20 cellular contexts compared by ENCODE assay signal in genomic region chr10:34295142-34295548, GRCh38.
A peak's percentile ranks its signal among the peaks of the same experiment; 100 is the strongest.
DNase-seq lines count a peak whose midpoint lies in the region; ATAC-seq and TF ChIP-seq lines count a peak whose summit lies in the region.
"Had no signal": no experiment of that assay in that cellular context is flagged by ENCODE, and none has a peak within 500 bp of the region (broad histone marks: within the 10 kb centered on the region; RNA-seq: fewer than 3 reads in every experiment).

No MANE protein-coding gene starts in this region.

- no peak overlapping the region for H3K4ac ChIP-seq in H9 (ENCODE audit: low read depth, low read length)

- H3K23ac ChIP-seq in H9 (ENCODE audit: insufficient read length, low read depth, low read length) = no peak overlapping the region

- no peaks in the 10 kb centered on the region for H3K9me3 Mint-ChIP-seq in H9
- peaks cover 2% of the 10 kb centered on the region for H3K9me3 Mint-ChIP-seq in glutamatergic neuron (ENCODE audit: unreplicated experiment)
- peaks cover 0 to 3% (median 0%) of the 10 kb centered on the region in 11 donors for H3K9me3 Mint-ChIP-seq in naive thymus-derived CD4-positive, alpha-beta T cell

- no peaks in the 10 kb centered on the region for H3K36me3 Mint-ChIP-seq in H9 (ENCODE audit: insufficient read depth in 1 of 3, low read depth in 3 of 3)
- no peaks in the 10 kb centered on the region for H3K36me3 Mint-ChIP-seq in glutamatergic neuron (ENCODE audit: unreplicated experiment)
- H3K36me3 Mint-ChIP-seq in naive thymus-derived CD4-positive, alpha-beta T cell = peaks cover 0 to 2% (median 0%) of the 10 kb centered on the region in 5 donors
- H3K36me3 Mint-ChIP-seq: IgD-negative memory B cell had no signal

- H3F3A ChIP-seq in MM.1S (ENCODE audit: insufficient read depth, low read length) = no peaks in the 10 kb centered on the region

- no peaks in the 10 kb centered on the region for H3K23me2 ChIP-seq in H9 (ENCODE audit: insufficient read length, low read depth, low read length, poor library complexity, severe bottlenecking)

- no peak overlapping the region for H3K4me3 Mint-ChIP-seq in H9
- no peak overlapping the region for H3K4me3 Mint-ChIP-seq in glutamatergic neuron (ENCODE audit: unreplicated experiment)
- no peak overlapping the region for H3K4me3 Mint-ChIP-seq in naive thymus-derived CD4-positive, alpha-beta T cell
- H3K4me3 Mint-ChIP-seq: activated CD8-positive, alpha-beta T cell treated with anti-CD3 and anti-CD28 coated beads, Interleukin-2, amount 10 ng/mL, durations not matched to agents 7 days and 5 days; IgD-negative memory B cell had no signal

- H3K27ac ChIP-seq in H9 (ENCODE audit: insufficient read length, low read depth, low read length) = no peak overlapping the region
- H3K27ac ChIP-seq in SJSA1 = peak overlapping the region; percentile 57
- H3K27ac ChIP-seq in MM.1S (ENCODE audit: low read length) = no peak overlapping the region
- no peak overlapping the region for H3K27ac ChIP-seq in naive thymus-derived CD4-positive, alpha-beta T cell (ENCODE audit: low read depth, low read length)
- H3K27ac ChIP-seq: BLaER1, gastrocnemius medialis, neutrophil, right lobe of liver, thoracic aorta had no signal

- H2AFZ ChIP-seq in H9 (ENCODE audit: low read length) = no peak overlapping the region
- H2AFZ ChIP-seq in MM.1S (ENCODE audit: low read length) = no peak overlapping the region

- H3K4me1 ChIP-seq in H9 (ENCODE audit: insufficient read depth, low read length) (peaks cover 10% of the 10 kb centered on the region; the same call in 1 of the 2 replicates), SJSA1 (replicated peaks) (peaks cover 53% of the 10 kb centered on the region), MM.1S (ENCODE audit: low read length) (no peaks in the 10 kb centered on the region)
- H3K4me1 ChIP-seq in naive thymus-derived CD4-positive, alpha-beta T cell (ENCODE audit: control insufficient read depth in 2 of 2, insufficient read depth in 2 of 2, low read length in 2 of 2) = no peaks in the 10 kb centered on the region

- H3K79me1 ChIP-seq in H9 (ENCODE audit: insufficient read depth, low read depth, low read length, poor library complexity, severe bottlenecking) = no peaks in the 10 kb centered on the region

- H3K4me3 ChIP-seq in SJSA1 (no peak overlapping the region), MM.1S (ENCODE audit: low read length) (no peak overlapping the region)
- H3K4me3 ChIP-seq in naive thymus-derived CD4-positive, alpha-beta T cell (ENCODE audit: low read length) = no peak overlapping the region
- H3K4me3 ChIP-seq: BLaER1, gastrocnemius medialis, HAP-1, right lobe of liver, thoracic aorta had no signal

- H3K9ac ChIP-seq in H9 (ENCODE audit: extremely low read depth, insufficient read length, low read length) (no peak overlapping the region), MM.1S (ENCODE audit: low read length) (no peak overlapping the region)
- H3K9ac ChIP-seq: BLaER1 had no signal

- H4K8ac ChIP-seq in H9 (replicated peaks; ENCODE audit: insufficient read length, low read depth, low read length) = no peak overlapping the region

- no peak overlapping the region for H2AK5ac ChIP-seq in H9 (ENCODE audit: insufficient read length, low read length)

- no peaks in the 10 kb centered on the region for H3K9me3 ChIP-seq in H9 (ENCODE audit: control insufficient read depth, low read depth, low read length)
- H3K9me3 ChIP-seq in SJSA1 (replicated peaks) = no peaks in the 10 kb centered on the region
- no peaks in the 10 kb centered on the region for H3K9me3 ChIP-seq in MM.1S (replicated peaks; ENCODE audit: insufficient read depth, low read length)
- H3K9me3 ChIP-seq in naive thymus-derived CD4-positive, alpha-beta T cell (ENCODE audit: control insufficient read depth in 2 of 3, low read length in 3 of 3) = no peaks in the 10 kb centered on the region
- H3K9me3 ChIP-seq: BLaER1, gastrocnemius medialis, HAP-1, neutrophil, right lobe of liver, thoracic aorta had no signal

- H2BK12ac ChIP-seq in H9 (ENCODE audit: insufficient read length, low read depth, low read length) = no peak overlapping the region

- no peak overlapping the region for H3T11ph ChIP-seq in H9 (ENCODE audit: low read length)

- POLR2A ChIA-PET in naive thymus-derived CD4-positive, alpha-beta T cell (lab: Charles Lee) = no interaction called here

- ATAC-seq in sciatic nerve = peak; percentile 93
- no peak for ATAC-seq in naive thymus-derived CD4-positive, alpha-beta T cell
- ATAC-seq in GM18858 (IDR thresholded peaks at IDR 0.05; ENCODE audit: unreplicated experiment) = no peak
- ATAC-seq in GM18498 (IDR thresholded peaks at IDR 0.05; ENCODE audit: unreplicated experiment) = no peak
- ATAC-seq: activated CD8-positive, alpha-beta T cell treated with anti-CD3 and anti-CD28 coated beads, Interleukin-2, amount 10 ng/mL, durations not matched to agents 7 days and 5 days; gastrocnemius medialis had no signal

- no peaks in the 10 kb centered on the region for H3K79me2 ChIP-seq in H9 (ENCODE audit: insufficient read depth, low read length)
- H3K79me2 ChIP-seq in MM.1S (ENCODE audit: low read length) = no peaks in the 10 kb centered on the region

- peak overlapping the region in 2 of 3 experiments; percentile 48 to 52; a peak in 2 of 7 replicates for H3K27ac Mint-ChIP-seq in H9
- peak overlapping the region; percentile 14 for H3K27ac Mint-ChIP-seq in glutamatergic neuron (ENCODE audit: unreplicated experiment)
- H3K27ac Mint-ChIP-seq in naive thymus-derived CD4-positive, alpha-beta T cell = no peak overlapping the region
- H3K27ac Mint-ChIP-seq: activated CD8-positive, alpha-beta T cell treated with anti-CD3 and anti-CD28 coated beads, Interleukin-2, amount 10 ng/mL, durations not matched to agents 7 days and 5 days; IgD-negative memory B cell had no signal

- no peak overlapping the region for H4K5ac ChIP-seq in H9 (ENCODE audit: insufficient read length, low read depth, low read length)

- no peak overlapping the region for H3K4me2 ChIP-seq in H9 (ENCODE audit: insufficient read depth, insufficient read length, low read length)
- H3K4me2 ChIP-seq in MM.1S (ENCODE audit: low read depth, low read length) = no peak overlapping the region
- H3K4me2 ChIP-seq: BLaER1 had no signal

- TF ChIP-seq CTCF in H9 (conservative IDR thresholded peaks at IDR 0.05) (no peak), glutamatergic neuron (IDR thresholded peaks at IDR 0.05; ENCODE audit: partially characterized antibody, unreplicated experiment) (no peak), MM.1S (IDR thresholded peaks at IDR 0.05; ENCODE audit: low read length) (no peak)

- no peak overlapping the region for H2BK15ac ChIP-seq in H9 (ENCODE audit: low read depth, low read length)

- no peak overlapping the region for H2BK5ac ChIP-seq in H9 (ENCODE audit: insufficient read length, low read length)

- no peak for DNase-seq in H9
- peak; percentile 86 to 92 for DNase-seq in SJSA1 (ENCODE audit: low read depth in 1 of 2, low spot score in 2 of 2)
- DNase-seq in glutamatergic neuron = no peak
- DNase-seq in sciatic nerve (ENCODE audit: low spot score) = no peak
- no peak for DNase-seq in MM.1S
- DNase-seq in naive thymus-derived CD4-positive, alpha-beta T cell = no peak
- DNase-seq: activated CD8-positive, alpha-beta T cell treated with anti-CD3 and anti-CD28 coated beads, Interleukin-2, amount 10 ng/mL, durations not matched to agents 7 days and 5 days; gastrocnemius medialis; NCI-H1092 treated with DMSO at 0.1 percent for 48 hours; NCI-H774; right lobe of liver; stimulated activated CD4-positive, alpha-beta T cell treated with anti-CD3 and anti-CD28 coated beads, Interleukin-4, amount 100 ng/mL, for 4 hours; SW 1271 had no signal

- no peak overlapping the region for H2BK20ac ChIP-seq in H9 (ENCODE audit: low read depth, low read length, poor library complexity, severe bottlenecking)

- no peak overlapping the region for H3K14ac ChIP-seq in H9 (ENCODE audit: insufficient read depth, low read length)

- no peaks in the 10 kb centered on the region for H3K27me3 ChIP-seq in H9 (ENCODE audit: insufficient read depth, low read length)
- H3K27me3 ChIP-seq in SJSA1 (replicated peaks) = no peaks in the 10 kb centered on the region
- H3K27me3 ChIP-seq in MM.1S (replicated peaks; ENCODE audit: insufficient read depth, low read length) = no peaks in the 10 kb centered on the region
- H3K27me3 ChIP-seq in naive thymus-derived CD4-positive, alpha-beta T cell (ENCODE audit: control insufficient read depth in 2 of 2, insufficient read depth in 2 of 2, low read length in 2 of 2) = no peaks in the 10 kb centered on the region
- H3K27me3 ChIP-seq: BLaER1, gastrocnemius medialis, neutrophil, right lobe of liver had no signal

- intact Hi-C loops in sciatic nerve (cut with DNase I) = no loop called here
- intact Hi-C loops in naive thymus-derived CD4-positive, alpha-beta T cell (cut with micrococcal nuclease) = no loop called here

- WGBS in H9 (ENCODE audit: extremely low coverage, insufficient read length, low lambda C conversion rate) = no CpG with 5 or more reads among the region's 6 CpGs

- H4K20me1 ChIP-seq in H9 (ENCODE audit: control insufficient read depth, insufficient read depth, insufficient read length) (no peaks in the 10 kb centered on the region), MM.1S (ENCODE audit: insufficient read depth, low read length) (no peaks in the 10 kb centered on the region)
- H4K20me1 ChIP-seq: BLaER1 had no signal

- H3K27me3 Mint-ChIP-seq in H9 (ENCODE audit: low read depth) = no peaks in the 10 kb centered on the region
- H3K27me3 Mint-ChIP-seq in glutamatergic neuron (ENCODE audit: unreplicated experiment) = no peaks in the 10 kb centered on the region
- H3K27me3 Mint-ChIP-seq in naive thymus-derived CD4-positive, alpha-beta T cell = peaks cover 2 to 30% (median 9%) of the 10 kb centered on the region in 5 donors
- H3K27me3 Mint-ChIP-seq: IgD-negative memory B cell had no signal

- no peaks in the 10 kb centered on the region for H3K36me3 ChIP-seq in SJSA1
- H3K36me3 ChIP-seq in MM.1S (replicated peaks; ENCODE audit: insufficient read depth, low read length) = no peaks in the 10 kb centered on the region
- H3K36me3 ChIP-seq in naive thymus-derived CD4-positive, alpha-beta T cell (ENCODE audit: control insufficient read depth in 2 of 3, insufficient read depth in 3 of 3, low read length in 3 of 3) = no peaks in the 10 kb centered on the region
- H3K36me3 ChIP-seq: BLaER1, gastrocnemius medialis, HAP-1, neutrophil, right lobe of liver, thoracic aorta had no signal

- CTCF ChIA-PET in naive thymus-derived CD4-positive, alpha-beta T cell (lab: Charles Lee) = no interaction called here

- H3K4me1 Mint-ChIP-seq in H9 = peaks cover 19 to 22% of the 10 kb centered on the region in 2 experiments
- peaks cover 39% of the 10 kb centered on the region for H3K4me1 Mint-ChIP-seq in glutamatergic neuron (ENCODE audit: low read depth, unreplicated experiment)
- peaks cover 0 to 7% (median 3%) of the 10 kb centered on the region in 7 donors for H3K4me1 Mint-ChIP-seq in naive thymus-derived CD4-positive, alpha-beta T cell
- H3K4me1 Mint-ChIP-seq: IgD-negative memory B cell had no signal

- no peaks in the 10 kb centered on the region for H3K9me2 ChIP-seq in MM.1S (replicated peaks; ENCODE audit: insufficient read depth, low read length)

- no peak overlapping the region for H4K91ac ChIP-seq in H9 (ENCODE audit: insufficient read length, low read depth, low read length)

- H3K18ac ChIP-seq in H9 (ENCODE audit: insufficient read length, low read depth, low read length) = peak overlapping the region; percentile 68

- no peak overlapping the region for H3K56ac ChIP-seq in H9 (ENCODE audit: insufficient read length, low read depth, low read length)

- no peak overlapping the region for H2BK120ac ChIP-seq in H9 (ENCODE audit: low read depth, low read length, poor library complexity, severe bottlenecking)

Comparison
In these comparisons a context has a peak if more than half of its experiments do, and no peak if none do; other contexts are left out.
1. DNase-seq: peak in SJSA1 (2 of 2); none in H9 (single experiment), glutamatergic neuron (single experiment), sciatic nerve (single experiment), MM.1S (single experiment) and naive thymus-derived CD4-positive, alpha-beta T cell (0 of 9).
2. H3K27ac Mint-ChIP-seq: peak in H9 (2 of 3) and glutamatergic neuron (single experiment); none in naive thymus-derived CD4-positive, alpha-beta T cell (0 of 9).